1 cellular context compared by ENCODE assay signal in genomic region chr12:3077572-3078081, GRCh38.
TF ChIP-seq lines count a peak whose summit lies in the region.

No MANE protein-coding gene starts in this region.

TF ChIP-seq in HCT116, 20 proteins besides CTCF, POLR2A, EP300 and RAD21 (continued from another document):
- TF ChIP-seq EGR1 (IDR thresholded peaks at IDR 0.05; ENCODE audit: low read depth) (no peak), ZFX (IDR thresholded peaks at IDR 0.05) (no peak), EZH2phosphoT487 (IDR thresholded peaks at IDR 0.05; ENCODE audit: borderline replicate concordance) (no peak), POLR2AphosphoS5 (IDR thresholded peaks at IDR 0.05; ENCODE audit: low read depth, low read length) (no peak), CBX3 (IDR thresholded peaks at IDR 0.05; ENCODE audit: low read depth) (no peak), EZH2 (IDR thresholded peaks at IDR 0.05) (no peak)
